ENCODE assay signal across 12 cellular contexts in genomic region chr5:81207009-81207408, GRCh38. TPM values are rescaled to one million over a fixed set of nuclear protein-coding genes. Genes with fewer than 3 reads are reported as not detected.
A peak's percentile ranks its signal among the peaks of the same experiment; 100 is the strongest.
DNase-seq lines count a peak whose midpoint lies in the region; ATAC-seq, FAIRE-seq and TF ChIP-seq lines count a peak whose summit lies in the region.
"Had no signal": no experiment of that assay in that cellular context is flagged by ENCODE, and none has a peak within 500 bp of the region (broad histone marks: within the 10 kb centered on the region; RNA-seq: fewer than 3 reads in every experiment).

No MANE protein-coding gene starts in this region.

- TF ChIP-seq RAD21 in A549 (conservative IDR thresholded peaks at IDR 0.05 in 1 of 2, IDR thresholded peaks at IDR 0.05 in 1 of 2), result no peak

- no peak for TF ChIP-seq POLR2A in A549 (IDR thresholded peaks at IDR 0.05; ENCODE audit: low read length)

- H3K4me3 ChIP-seq in A549 (no peak overlapping the region), GM12865 (ENCODE audit: low read depth, low read length) (no peak overlapping the region), fibroblast of mammary gland (ENCODE audit: control insufficient read depth, low read depth, low read length) (no peak overlapping the region)
- H3K4me3 ChIP-seq: MG63, ovary had no signal

- no peak for TF ChIP-seq EP300 in A549 (IDR thresholded peaks at IDR 0.05)

- peak; percentile 13 to 14 for DNase-seq in A549 (ENCODE audit: low read depth in 1 of 2, low spot score in 1 of 2)
- peak; percentile 35 for DNase-seq in GM12865 (ENCODE audit: low read depth)
- peak; percentile 7 for DNase-seq in NCI-H460 (ENCODE audit: extremely low read depth, low read depth)
- DNase-seq in fibroblast of mammary gland (ENCODE audit: low read depth), result no peak
- DNase-seq in activated CD4-positive, alpha-beta T cell treated with anti-CD3 and anti-CD28 coated beads, Interleukin-2, amount 50 U/mL, for 1 hour, result no peak
- no peak for DNase-seq in activated CD8-positive, alpha-beta memory T cell treated with anti-CD3 and anti-CD28 coated beads, Interleukin-2, amount 50 U/mL, for 4 hours
- no peak for DNase-seq in medulla oblongata (ENCODE audit: extremely low spot score)
- DNase-seq: CD8-positive, alpha-beta memory T cell; MG63; ovary; RPMI8226 had no signal

- WGBS in A549 (ENCODE audit: missing lambda C conversion rate), result 43% methylated on average over 5 of the region's 5 CpGs

- no peaks in the 10 kb centered on the region for H3K4me1 ChIP-seq in A549

- ATAC-seq in A549 (peak; percentile 67 to 81; a peak in 4 of 6 replicates), HG03460 (IDR thresholded peaks at IDR 0.05; ENCODE audit: unreplicated experiment) (no peak)

- CTCF ChIA-PET in A549 (lab: Yijun Ruan, JAX), result interaction anchor here (0.6 to 7.4 kb wide), 4 partner anchors 12 to 516 kb away, joined by 3 to 39 read pairs (median 4); no protein-coding TSS in a partner anchor

- no peaks in the 10 kb centered on the region for H3K9me3 ChIP-seq in A549
- H3K9me3 ChIP-seq: MG63, ovary had no signal

- no peak overlapping the region for H3K4me2 ChIP-seq in A549

- no peak for TF ChIP-seq CTCF in A549 (IDR thresholded peaks at IDR 0.05)
- TF ChIP-seq CTCF in GM12865 (IDR thresholded peaks at IDR 0.05; ENCODE audit: insufficient read depth, low read depth, low read length, missing control alignments), result peak; percentile 35
- TF ChIP-seq CTCF in fibroblast of mammary gland (conservative IDR thresholded peaks at IDR 0.05; ENCODE audit: control insufficient read depth, insufficient read depth, low read depth, low read length), result peak; percentile 15

- POLR2A ChIA-PET in A549 (lab: Yijun Ruan, JAX), result no interaction called here

- no peak for FAIRE-seq in A549 (lab: Jason Lieb, UNC)

- H3K27ac ChIP-seq in A549, result no peak overlapping the region
- H3K27ac ChIP-seq: ovary had no signal

TF ChIP-seq in A549, 52 proteins besides CTCF, POLR2A, EP300 and RAD21:
- TF ChIP-seq, protein P1, sequence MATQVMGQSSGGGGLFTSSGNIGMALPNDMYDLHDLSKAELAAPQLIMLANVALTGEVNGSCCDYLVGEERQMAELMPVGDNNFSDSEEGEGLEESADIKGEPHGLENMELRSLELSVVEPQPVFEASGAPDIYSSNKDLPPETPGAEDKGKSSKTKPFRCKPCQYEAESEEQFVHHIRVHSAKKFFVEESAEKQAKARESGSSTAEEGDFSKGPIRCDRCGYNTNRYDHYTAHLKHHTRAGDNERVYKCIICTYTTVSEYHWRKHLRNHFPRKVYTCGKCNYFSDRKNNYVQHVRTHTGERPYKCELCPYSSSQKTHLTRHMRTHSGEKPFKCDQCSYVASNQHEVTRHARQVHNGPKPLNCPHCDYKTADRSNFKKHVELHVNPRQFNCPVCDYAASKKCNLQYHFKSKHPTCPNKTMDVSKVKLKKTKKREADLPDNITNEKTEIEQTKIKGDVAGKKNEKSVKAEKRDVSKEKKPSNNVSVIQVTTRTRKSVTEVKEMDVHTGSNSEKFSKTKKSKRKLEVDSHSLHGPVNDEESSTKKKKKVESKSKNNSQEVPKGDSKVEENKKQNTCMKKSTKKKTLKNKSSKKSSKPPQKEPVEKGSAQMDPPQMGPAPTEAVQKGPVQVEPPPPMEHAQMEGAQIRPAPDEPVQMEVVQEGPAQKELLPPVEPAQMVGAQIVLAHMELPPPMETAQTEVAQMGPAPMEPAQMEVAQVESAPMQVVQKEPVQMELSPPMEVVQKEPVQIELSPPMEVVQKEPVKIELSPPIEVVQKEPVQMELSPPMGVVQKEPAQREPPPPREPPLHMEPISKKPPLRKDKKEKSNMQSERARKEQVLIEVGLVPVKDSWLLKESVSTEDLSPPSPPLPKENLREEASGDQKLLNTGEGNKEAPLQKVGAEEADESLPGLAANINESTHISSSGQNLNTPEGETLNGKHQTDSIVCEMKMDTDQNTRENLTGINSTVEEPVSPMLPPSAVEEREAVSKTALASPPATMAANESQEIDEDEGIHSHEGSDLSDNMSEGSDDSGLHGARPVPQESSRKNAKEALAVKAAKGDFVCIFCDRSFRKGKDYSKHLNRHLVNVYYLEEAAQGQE (IDR thresholded peaks at IDR 0.05), result no peak
- no peak for TF ChIP-seq NFE2L2 (conservative IDR thresholded peaks at IDR 0.05; ENCODE audit: low read length)
- no peak for TF ChIP-seq EHMT2 (IDR thresholded peaks at IDR 0.05; ENCODE audit: low read depth)
- no peak for TF ChIP-seq TFCP2L1 (CRISPR knock-in tag; IDR thresholded peaks at IDR 0.05)
- no peak for TF ChIP-seq HMGXB4 (CRISPR knock-in tag; IDR thresholded peaks at IDR 0.05; ENCODE audit: borderline replicate concordance)
- no peak for TF ChIP-seq ELK1 (IDR thresholded peaks at IDR 0.05; ENCODE audit: low read depth, low read length)
- TF ChIP-seq ZFP36 (IDR thresholded peaks at IDR 0.05; ENCODE audit: borderline replicate concordance, partially characterized antibody), result no peak
- TF ChIP-seq MAZ (IDR thresholded peaks at IDR 0.05; ENCODE audit: borderline replicate concordance, low read depth, low read length), result no peak
- no peak for TF ChIP-seq HOXB5 (CRISPR knock-in tag; IDR thresholded peaks at IDR 0.05)
- TF ChIP-seq FOXS1 (CRISPR knock-in tag; IDR thresholded peaks at IDR 0.05), result no peak
- no peak for TF ChIP-seq FOSL2 (IDR thresholded peaks at IDR 0.05)
- TF ChIP-seq FOSL2 (CRISPR knock-in tag; IDR thresholded peaks at IDR 0.05), result no peak
- TF ChIP-seq, protein P2, sequence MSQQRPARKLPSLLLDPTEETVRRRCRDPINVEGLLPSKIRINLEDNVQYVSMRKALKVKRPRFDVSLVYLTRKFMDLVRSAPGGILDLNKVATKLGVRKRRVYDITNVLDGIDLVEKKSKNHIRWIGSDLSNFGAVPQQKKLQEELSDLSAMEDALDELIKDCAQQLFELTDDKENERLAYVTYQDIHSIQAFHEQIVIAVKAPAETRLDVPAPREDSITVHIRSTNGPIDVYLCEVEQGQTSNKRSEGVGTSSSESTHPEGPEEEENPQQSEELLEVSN (IDR thresholded peaks at IDR 0.05; ENCODE audit: borderline replicate concordance, low read depth), result no peak
- no peak for TF ChIP-seq PHF8 (IDR thresholded peaks at IDR 0.05; ENCODE audit: borderline replicate concordance, low read depth)
- no peak for TF ChIP-seq SREBF2 (IDR thresholded peaks at IDR 0.05)
- no peak for TF ChIP-seq ESRRA (IDR thresholded peaks at IDR 0.05; ENCODE audit: borderline replicate concordance, low read length)
- TF ChIP-seq NR3C1 (IDR thresholded peaks at IDR 0.05), result no peak
- TF ChIP-seq SMC3 (IDR thresholded peaks at IDR 0.05), result no peak

RNA-seq across cellular contexts. Expression of gene CKMT2, which starts 26.1 kb away (rescaled TPM):
- polyA plus RNA-seq in A549 (2011; rRNA removed) (not detected in 2 replicates), A549 (2017; fragmentation: RNase III; extraction: RNeasy Plus Mini Kit Qiagen cat#74134 plus additional on column Dnase treatment) (not detected in 3 replicates)
- polyA plus RNA-seq in A549 (2012; cell fraction: cytosol; rRNA removed), result not detected in 2 replicates
- not detected in 2 replicates for polyA plus RNA-seq in A549 (2012; cell fraction: nucleus; rRNA removed)
- not detected in 2 replicates for polyA minus RNA-seq in A549 (2011; rRNA and poly(A)+ RNA removed)
- total RNA-seq in NCI-H460 (2014; rRNA removed; shearing (Covaris generic)), result not detected in 2 replicates
- polyA plus RNA-seq in NCI-H460 (2014; cell fraction: nucleus; rRNA removed), result not detected in 2 replicates
- total RNA-seq: CD8-positive, alpha-beta memory T cell had no signal
- polyA plus RNA-seq: CD8-positive, alpha-beta memory T cell had no signal

Comparison
In these comparisons a context has a peak if more than half of its experiments do, and no peak if none do; other contexts are left out.
1. DNase-seq: peak in A549 (2 of 2), GM12865 (single experiment) and NCI-H460 (single experiment); none in fibroblast of mammary gland (single experiment), activated CD4-positive, alpha-beta T cell treated with anti-CD3 and anti-CD28 coated beads, Interleukin-2, amount 50 U/mL, for 1 hour (single experiment), activated CD8-positive, alpha-beta memory T cell treated with anti-CD3 and anti-CD28 coated beads, Interleukin-2, amount 50 U/mL, for 4 hours (single experiment) and medulla oblongata (single experiment).